Comparison of ENCODE assay signal across 8 cellular contexts in the genomic region with DNA sequence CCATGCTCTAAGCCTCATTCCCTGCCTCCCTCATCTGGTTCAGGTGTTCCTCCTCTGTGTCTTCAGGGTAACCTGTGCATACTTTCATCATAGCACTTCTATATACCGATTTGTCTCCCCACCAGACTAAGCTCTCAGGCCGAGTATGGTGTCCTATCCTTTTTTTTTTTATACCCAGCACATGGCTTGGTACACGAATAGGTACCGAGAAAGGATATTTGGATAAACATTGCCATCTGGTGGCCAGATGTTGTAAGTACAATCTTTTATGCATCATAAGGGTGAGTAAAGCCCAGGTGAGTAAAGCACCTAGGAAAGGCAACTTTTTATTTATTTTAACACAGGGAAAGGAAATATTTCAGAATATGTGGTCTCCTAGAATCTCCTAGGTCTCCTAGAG.
DNase-seq lines count a peak whose midpoint lies in the region; ATAC-seq and TF ChIP-seq lines count a peak whose summit lies in the region.

No MANE protein-coding gene starts in this region.

- no peaks in the 10 kb centered on the region for H3K9me3 ChIP-seq in neutrophil

- DNase-seq in activated CD4-positive, CD25-positive, alpha-beta regulatory T cell treated with anti-CD3 and anti-CD28 coated beads, Interleukin-2, amount 50 U/mL, for 72 hours, result no peak
- peak; percentile 58 for DNase-seq in M059J (ENCODE audit: low read depth)
- peak; percentile 13 for DNase-seq in T follicular helper cell (ENCODE audit: low read depth)
- DNase-seq in nucleus accumbens (lab: John Stamatoyannopoulos, UW), result no peak

- no peak overlapping the region for H3K4me3 ChIP-seq in neutrophil (ENCODE audit: low read depth in 1 of 2, low read length in 1 of 2)

- H3K36me3 ChIP-seq in neutrophil, result no peaks in the 10 kb centered on the region

- no peak overlapping the region for H3K27ac ChIP-seq in neutrophil

- H3K4me1 ChIP-seq in neutrophil (ENCODE audit: control insufficient read depth in 1 of 2, insufficient read depth in 1 of 2, low read depth in 1 of 2, low read length in 1 of 2), result no peaks in the 10 kb centered on the region

- H3K27me3 ChIP-seq in neutrophil, result no peaks in the 10 kb centered on the region

- ATAC-seq in activated CD4-positive, CD25-positive, alpha-beta regulatory T cell treated with anti-CD3 and anti-CD28 coated beads, Interleukin-2, amount 50 U/mL, for 24 hours, result peak; percentile 41 to 81
- peak; percentile 79 for ATAC-seq in GM19467 (IDR thresholded peaks at IDR 0.05; ENCODE audit: unreplicated experiment)
- ATAC-seq in esophagus mucosa, result peak; percentile 80

- peak; percentile 37 for TF ChIP-seq CTCF in neutrophil (IDR thresholded peaks at IDR 0.05)

Comparison
In these comparisons a context has a peak if more than half of its experiments do, and no peak if none do; other contexts are left out.
1. DNase-seq: peak in M059J (single experiment) and T follicular helper cell (single experiment); none in activated CD4-positive, CD25-positive, alpha-beta regulatory T cell treated with anti-CD3 and anti-CD28 coated beads, Interleukin-2, amount 50 U/mL, for 72 hours (single experiment) and nucleus accumbens (0 of 56).
2. Peak in every context shown above with its lines, with median percentiles within 50 percentile points of each other: ATAC-seq.